In genomic region chr19:37077615-37077928, GRCh38 we compare ENCODE assay signal across 8 cellular contexts. TPM values are rescaled to one million over a fixed set of nuclear protein-coding genes. Genes with fewer than 3 reads are reported as not detected.
A peak's percentile ranks its signal among the peaks of the same experiment; 100 is the strongest.
DNase-seq lines count a peak whose midpoint lies in the region; ATAC-seq, FAIRE-seq and TF ChIP-seq lines count a peak whose summit lies in the region.

No MANE protein-coding gene starts in this region.

- in situ Hi-C loops in transverse colon (cut with MboI; ENCODE audit: low pct_ligation_motif_present in 1 of 4, low pct_unique_long_range_greater_than_20kb in 1 of 4, low sequenced_read_pairs in 3 of 4), result no loop called here

- TF ChIP-seq RAD21 in liver (IDR thresholded peaks at IDR 0.05), result no peak

- H3K9ac ChIP-seq in liver (ENCODE audit: low read depth in 1 of 2, low read length in 2 of 2), result peak overlapping the region; percentile 53 to 79

- TF ChIP-seq POLR2A in transverse colon (IDR thresholded peaks at IDR 0.05), result no peak

- intact Hi-C loops in ascending aorta (cut with DNase I) (loop anchor here (5.0 to 10.0 kb wide), 3 partner anchors 225 to 390 kb away; partner anchors contain the start of genes ZNF345, ZNF569 and ZNF570), transverse colon (cut with DNase I; ENCODE audit: low total_unique reads) (no loop called here)

- TF ChIP-seq CTCF in AG09309 (IDR thresholded peaks at IDR 0.05; ENCODE audit: control insufficient read depth, insufficient read depth, low read depth, low read length, missing control alignments) (no peak), ascending aorta (IDR thresholded peaks at IDR 0.05) (no peak), liver (IDR thresholded peaks at IDR 0.05; ENCODE audit: low read depth, low read length, missing input control) (no peak), transverse colon (IDR thresholded peaks at IDR 0.05) (no peak)

- H3K4me3 ChIP-seq in AG09309 (ENCODE audit: control insufficient read depth, low read depth, low read length) (peak overlapping the region; percentile 71), ascending aorta (peak overlapping the region; percentile 84 to 87), liver (ENCODE audit: low read depth in 1 of 3, low read length in 3 of 3) (peak overlapping the region; percentile 79 to 100 (median 95)), transverse colon (peak overlapping the region; percentile 55 to 80 (median 76))

- H3K36me3 ChIP-seq in ascending aorta (peaks cover 0 to 15% of the 10 kb centered on the region in 2 donors), liver (ENCODE audit: control insufficient read depth in 4 of 4, insufficient read depth in 3 of 4, low read depth in 1 of 4, low read length in 3 of 4) (peaks cover 0 to 5% (median 1%) of the 10 kb centered on the region in 4 donors), transverse colon (peaks cover 0 to 9% (median 2%) of the 10 kb centered on the region in 4 donors)

- H3K4me1 ChIP-seq in ascending aorta (peaks cover 6 to 7% of the 10 kb centered on the region in 2 donors), liver (ENCODE audit: control insufficient read depth in 4 of 4, insufficient read depth in 4 of 4, low read length in 3 of 4) (peaks cover 3 to 13% (median 8%) of the 10 kb centered on the region in 4 donors), transverse colon (peaks cover 8 to 10% (median 9%) of the 10 kb centered on the region in 4 donors)

- peaks cover 11 to 26% of the 10 kb centered on the region in 2 donors for H3K9me3 ChIP-seq in ascending aorta
- peaks cover 1 to 15% (median 4%) of the 10 kb centered on the region in 4 donors for H3K9me3 ChIP-seq in liver (ENCODE audit: control insufficient read depth in 4 of 4, low read length in 3 of 4)
- H3K9me3 ChIP-seq in transverse colon, result peaks cover 10 to 11% of the 10 kb centered on the region in 2 donors

- no peak for FAIRE-seq in urothelium cell line (lab: Jason Lieb, UNC)

- H3K27me3 ChIP-seq in ascending aorta (no peaks in the 10 kb centered on the region), liver (ENCODE audit: control insufficient read depth in 4 of 4, insufficient read depth in 4 of 4, low read length in 3 of 4) (no peaks in the 10 kb centered on the region), transverse colon (no peaks in the 10 kb centered on the region)

- TF ChIP-seq EP300 in transverse colon (IDR thresholded peaks at IDR 0.05; ENCODE audit: low read depth), result no peak

- peak; percentile 1 for DNase-seq in AG09309 (ENCODE audit: low read depth)
- no peak for DNase-seq in ascending aorta (ENCODE audit: low spot score in 2 of 2)
- DNase-seq in transverse colon, result no peak
- DNase-seq in DMS53 treated with DMSO at 0.1 percent for 48 hours (lab: John Stamatoyannopoulos, UW; ENCODE audit: unreplicated experiment), result no peak
- DNase-seq in urothelium cell line (ENCODE audit: low spot score), result no peak

- ATAC-seq in HG03378 (IDR thresholded peaks at IDR 0.05; ENCODE audit: unreplicated experiment) (peak; percentile 11), HG02852 (IDR thresholded peaks at IDR 0.05; ENCODE audit: unreplicated experiment) (no peak)

- 2% methylated on average over 6 of the region's 6 CpGs for WGBS in liver
- WGBS in transverse colon (ENCODE audit: low coverage in 1 of 2), 2 donors, result 4 to 14% methylated on average over 1 to 6 of the region's 6 CpGs

- H3K27ac ChIP-seq in ascending aorta (peak overlapping the region; percentile 87 to 91), liver (ENCODE audit: low read depth in 1 of 2, low read length in 2 of 2) (peak overlapping the region; percentile 61 to 72), transverse colon (peak overlapping the region; percentile 78 to 89 (median 84))

TF ChIP-seq in liver, 16 proteins besides CTCF, POLR2A, EP300 and RAD21:
- TF ChIP-seq GABPA (IDR thresholded peaks at IDR 0.05 in 1 of 2, conservative IDR thresholded peaks at IDR 0.05 in 1 of 2) (no peak), HNF4A (conservative IDR thresholded peaks at IDR 0.05) (no peak)

RNA-seq across cellular contexts. Expression of gene ZNF420, which starts 0.7 kb away (rescaled TPM):
- total RNA-seq in ascending aorta (69.9 TPM), liver (1 to 10 TPM; 4.4 to 5.2 TPM), transverse colon (1 to 10 TPM in 3 of 4 donors, not detected in 1; 1.4 to 7.5 (median 4.9) TPM)
- polyA plus RNA-seq in liver, result 1 to 10 TPM; 2.0 to 2.3 TPM
